In the genomic region with DNA sequence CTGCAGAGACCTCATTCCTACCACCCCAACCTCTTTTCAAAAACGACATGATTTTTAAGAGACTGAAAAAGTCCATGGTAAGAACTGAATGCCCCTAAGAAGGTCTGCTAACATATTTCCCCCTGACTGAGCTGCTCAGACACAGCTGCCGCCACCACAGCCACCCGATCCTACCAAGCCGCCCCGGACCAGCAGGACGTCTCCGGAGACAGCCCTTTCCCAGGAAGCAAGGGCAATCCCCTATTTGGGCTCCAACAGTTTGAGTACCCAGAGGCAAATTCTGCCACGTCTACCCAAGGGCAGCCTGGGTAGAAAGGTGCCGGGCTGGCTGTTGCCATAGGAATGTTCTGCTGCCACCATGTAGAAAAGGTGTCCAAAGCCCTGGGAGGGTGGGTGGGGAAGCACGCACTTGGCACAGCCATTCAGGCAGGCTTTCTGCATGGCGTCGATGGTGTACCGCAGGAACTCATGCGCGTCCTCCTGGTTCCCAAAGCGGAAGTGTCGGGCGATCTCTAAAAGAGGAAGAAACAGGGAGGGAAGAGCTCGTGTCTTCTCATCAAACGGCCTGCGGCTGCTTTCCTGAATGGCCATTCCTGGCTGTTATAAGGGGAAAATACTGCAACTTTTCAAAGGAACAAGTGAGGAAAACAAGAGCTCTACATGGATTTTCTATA, we compare ENCODE assay signal across 11 cellular contexts. TPM values are rescaled to one million over a fixed set of nuclear protein-coding genes. Genes with fewer than 3 reads are reported as not detected.
DNase-seq lines count a peak whose midpoint lies in the region; ATAC-seq lines count a peak whose summit lies in the region.
"Had no signal": no experiment of that assay in that cellular context is flagged by ENCODE, and none has a peak within 500 bp of the region (broad histone marks: within the 10 kb centered on the region; RNA-seq: fewer than 3 reads in every experiment).

No MANE protein-coding gene starts in this region.

- peak; percentile 30 for DNase-seq in D341Med (ENCODE audit: low spot score)
- DNase-seq in NOMO-1 treated with dmso at 0.1 percent for 144 hours (lab: John Stamatoyannopoulos, UW; ENCODE audit: unreplicated experiment), result peak; percentile 47
- no peak for DNase-seq in left ventricle myocardium superior
- peak; percentile 73 for DNase-seq in sciatic nerve (ENCODE audit: low spot score)
- no peak for DNase-seq in NCI-H1048 (lab: John Stamatoyannopoulos, UW)
- no peak for DNase-seq in NCI-H128 (lab: John Stamatoyannopoulos, UW; ENCODE audit: unreplicated experiment)
- DNase-seq in NCI-H2171 (lab: John Stamatoyannopoulos, UW), result no peak
- DNase-seq: activated CD4-positive, alpha-beta T cell treated with anti-CD3 and anti-CD28 coated beads, Interleukin-2, amount 50 U/mL, for 4 hours; NCI-H1694; NCI-H69; T-helper 9 cell had no signal

- intact Hi-C loops in left ventricle myocardium superior (cut with micrococcal nuclease), result no loop called here
- intact Hi-C loops in sciatic nerve (cut with DNase I), result loop anchor here (5.0 kb wide), 1 partner anchor 335 kb away; no protein-coding TSS in a partner anchor

- ATAC-seq in left ventricle myocardium superior (peak; percentile 43), sciatic nerve (no peak)

RNA-seq across cellular contexts. Expression of a gene that starts 13.6 kb away (rescaled TPM):
- total RNA-seq in left ventricle myocardium superior (24.7 TPM), sciatic nerve (109 TPM)

RNA-seq across cellular contexts. Expression of a gene that starts 44.9 kb away (rescaled TPM):
- total RNA-seq in left ventricle myocardium superior, result 38.0 TPM
- total RNA-seq in sciatic nerve, result 75.9 TPM

Comparison
In these comparisons a context has a peak if more than half of its experiments do, and no peak if none do; other contexts are left out.
1. DNase-seq: peak in D341Med (single experiment), NOMO-1 treated with dmso at 0.1 percent for 144 hours (single experiment) and sciatic nerve (single experiment); none in left ventricle myocardium superior (single experiment), NCI-H1048 (single experiment), NCI-H128 (single experiment) and NCI-H2171 (single experiment).